In genomic region chr9:113320051-113320450, GRCh38 we compare ENCODE assay signal across 9 cellular contexts. TPM values are rescaled to one million over a fixed set of nuclear protein-coding genes. Genes with fewer than 3 reads are reported as not detected.
"Had no signal": no experiment of that assay in that cellular context is flagged by ENCODE, and none has a peak within 500 bp of the region (broad histone marks: within the 10 kb centered on the region; RNA-seq: fewer than 3 reads in every experiment).

No MANE protein-coding gene starts in this region.

- H3K4me2 ChIP-seq: GM23338 had no signal

- H3K27me3 Mint-ChIP-seq: IgD-negative memory B cell had no signal

- H3K9me3 Mint-ChIP-seq: GM23338, H9, IgD-negative memory B cell had no signal

- H3K4me3 Mint-ChIP-seq: GM23338, H9, IgD-negative memory B cell had no signal

- ATAC-seq: GM23338, HepG2 had no signal

- H3K27ac ChIP-seq: HL-60 had no signal

- H3K4me1 Mint-ChIP-seq: GM23338, H9 had no signal

- H3K4me3 ChIP-seq: GM23338 had no signal

- DNase-seq: H9, HCEC 1CT had no signal

- H3K27ac Mint-ChIP-seq: GM23338, IgD-negative memory B cell had no signal

- FAIRE-seq: H1, H54, HepG2 had no signal

- H2AFZ ChIP-seq: GM23338 had no signal

RNA-seq across cellular contexts. Expression of gene RNF183, which starts 16.9 kb away (rescaled TPM):
- total RNA-seq: GM23338, H1, HT1080 had no signal
- polyA plus RNA-seq: IgD-negative memory B cell had no signal

RNA-seq across cellular contexts. Expression of gene BSPRY, which starts 29.3 kb away (rescaled TPM):
- total RNA-seq: HT1080 had no signal
